11 cellular contexts compared by ENCODE assay signal in genomic region chr5:176744584-176744965, GRCh38.
A peak's percentile ranks its signal among the peaks of the same experiment; 100 is the strongest.
DNase-seq lines count a peak whose midpoint lies in the region; ATAC-seq and TF ChIP-seq lines count a peak whose summit lies in the region.
"Had no signal": no experiment of that assay in that cellular context is flagged by ENCODE, and none has a peak within 500 bp of the region (broad histone marks: within the 10 kb centered on the region; RNA-seq: fewer than 3 reads in every experiment).

No MANE protein-coding gene starts in this region.

- no peak for ATAC-seq in naive thymus-derived CD4-positive, alpha-beta T cell
- ATAC-seq in heart left ventricle: no peak

- WGBS in SK-N-SH (ENCODE audit: low lambda C conversion rate): 83% methylated on average over 8 of the region's 8 CpGs
- no CpG with 5 or more reads among the region's 8 CpGs for WGBS in iPS DF 6.9 (ENCODE audit: insufficient coverage, insufficient read length)
- WGBS in heart left ventricle, 4 donors: 56 to 59% (median 57%) methylated on average over 8 of the region's 8 CpGs

- H3K27me3 ChIP-seq in A673 (replicated peaks; ENCODE audit: insufficient read depth, low read depth, low read length, poor library complexity): no peaks in the 10 kb centered on the region
- H3K27me3 ChIP-seq in SK-N-SH (ENCODE audit: insufficient read depth): no peaks in the 10 kb centered on the region
- H3K27me3 ChIP-seq in iPS DF 6.9 (ENCODE audit: control insufficient read depth, insufficient read depth, low read length): no peaks in the 10 kb centered on the region; the same call in 1 of the 2 replicates
- peaks cover 2 to 15% of the 10 kb centered on the region in 2 donors for H3K27me3 ChIP-seq in naive thymus-derived CD4-positive, alpha-beta T cell (ENCODE audit: control insufficient read depth in 2 of 2, insufficient read depth in 2 of 2, low read length in 2 of 2)
- H3K27me3 ChIP-seq in heart left ventricle: peaks cover 46 to 98% (median 79%) of the 10 kb centered on the region in 9 donors

- no peaks in the 10 kb centered on the region for H4K20me1 ChIP-seq in SK-N-SH (ENCODE audit: insufficient read depth)

- H3K4me2 ChIP-seq in SK-N-SH: no peak overlapping the region

- H3K4me3 ChIP-seq in A673 (ENCODE audit: low read depth, low read length, poor library complexity, severe bottlenecking): no peak overlapping the region
- H3K4me3 ChIP-seq in GM12864 (ENCODE audit: low read depth, low read length): no peak overlapping the region
- no peak overlapping the region for H3K4me3 ChIP-seq in SK-N-SH (ENCODE audit: low read depth in 2 of 2, low read length in 1 of 2)
- no peak overlapping the region for H3K4me3 ChIP-seq in iPS DF 6.9 (ENCODE audit: low read length)
- H3K4me3 ChIP-seq in naive thymus-derived CD4-positive, alpha-beta T cell (ENCODE audit: low read length): no peak overlapping the region
- H3K4me3 ChIP-seq in heart left ventricle: no peak overlapping the region
- H3K4me3 ChIP-seq: skin epidermis had no signal

- H3F3A ChIP-seq in SK-N-SH (replicated peaks; ENCODE audit: insufficient read depth): no peaks in the 10 kb centered on the region

- no TSS peak for BruUV-seq in A673 (replicated peaks; lab: Mats Ljungman, UMichigan)

- H3K27ac ChIP-seq in A673 (ENCODE audit: low read depth, low read length, poor library complexity, severe bottlenecking): no peak overlapping the region
- no peak overlapping the region for H3K27ac ChIP-seq in SK-N-SH (ENCODE audit: low read depth in 2 of 2, low read length in 1 of 2)
- no peak overlapping the region for H3K27ac ChIP-seq in iPS DF 6.9 (ENCODE audit: low read length)
- no peak overlapping the region for H3K27ac ChIP-seq in naive thymus-derived CD4-positive, alpha-beta T cell (ENCODE audit: low read depth, low read length)
- no peak overlapping the region for H3K27ac ChIP-seq in heart left ventricle
- H3K27ac ChIP-seq: RWPE1, skin epidermis had no signal

- TF ChIP-seq CTCF in A673 (conservative IDR thresholded peaks at IDR 0.05; ENCODE audit: low read depth, low read length): peak; percentile 44
- TF ChIP-seq CTCF in GM12864 (IDR thresholded peaks at IDR 0.05; ENCODE audit: low read depth, low read length, missing control alignments): peak; percentile 34
- peak; percentile 43; the same call in 1 of the 2 replicates for TF ChIP-seq CTCF in SK-N-SH (IDR thresholded peaks at IDR 0.05)
- TF ChIP-seq CTCF in heart left ventricle (IDR thresholded peaks at IDR 0.05): peak in 3 of 12 donors; percentile 8 to 13 (median 12)

- no peak overlapping the region for H3K9ac ChIP-seq in SK-N-SH

- H2AFZ ChIP-seq in SK-N-SH (ENCODE audit: low read depth): no peak overlapping the region

- no peak for TF ChIP-seq EP300 in SK-N-SH (IDR thresholded peaks at IDR 0.05; ENCODE audit: borderline replicate concordance in 1 of 2, low read depth in 1 of 2, low read length in 1 of 2)

- H3K4me1 ChIP-seq in A673 (ENCODE audit: insufficient read depth, low read length, poor library complexity, severe bottlenecking) (peaks cover 5% of the 10 kb centered on the region), SK-N-SH (ENCODE audit: control insufficient read depth in 1 of 2, insufficient read depth in 2 of 2, low read depth in 1 of 2, low read length in 1 of 2) (peaks cover 0 to 20% of the 10 kb centered on the region in 2 experiments; a peak in 1 of 4 replicates), iPS DF 6.9 (ENCODE audit: control insufficient read depth, insufficient read depth, low read length) (peaks cover 16% of the 10 kb centered on the region), heart left ventricle (peaks cover 0 to 17% (median 5%) of the 10 kb centered on the region in 12 donors)
- H3K4me1 ChIP-seq in naive thymus-derived CD4-positive, alpha-beta T cell (ENCODE audit: control insufficient read depth in 2 of 2, insufficient read depth in 2 of 2, low read length in 2 of 2): peaks cover 7 to 19% of the 10 kb centered on the region in 2 donors

- no peaks in the 10 kb centered on the region for H3K36me3 ChIP-seq in A673 (ENCODE audit: insufficient read depth, low read length, poor library complexity, severe bottlenecking)
- no peaks in the 10 kb centered on the region for H3K36me3 ChIP-seq in SK-N-SH (replicated peaks in 1 of 2; ENCODE audit: control insufficient read depth in 1 of 2, insufficient read depth in 2 of 2, low read length in 1 of 2)
- no peaks in the 10 kb centered on the region for H3K36me3 ChIP-seq in iPS DF 6.9 (ENCODE audit: control insufficient read depth, insufficient read depth, low read length)
- H3K36me3 ChIP-seq in naive thymus-derived CD4-positive, alpha-beta T cell (ENCODE audit: control insufficient read depth in 2 of 3, insufficient read depth in 3 of 3, low read length in 3 of 3): no peaks in the 10 kb centered on the region
- no peaks in the 10 kb centered on the region for H3K36me3 ChIP-seq in heart left ventricle

- TF ChIP-seq POLR2A in heart left ventricle (IDR thresholded peaks at IDR 0.05): no peak

- H3K36me3 Mint-ChIP-seq in naive thymus-derived CD4-positive, alpha-beta T cell: peaks cover 0 to 3% (median 0%) of the 10 kb centered on the region in 5 donors

- CTCF ChIA-PET in A673 (lab: Charles Lee) (no interaction called here), SK-N-SH (lab: Yijun Ruan, JAX) (interaction anchor here (0.6 to 2.3 kb wide), 10 partner anchors 12 to 281 kb away, joined by 3 to 16 read pairs (median 4); no protein-coding TSS in a partner anchor)
- CTCF ChIA-PET in naive thymus-derived CD4-positive, alpha-beta T cell (lab: Charles Lee): interaction anchor here (0.9 kb wide), 1 partner anchor 84 kb away, joined by 4 read pairs; no protein-coding TSS in a partner anchor

- peak; percentile 43 for TF ChIP-seq RAD21 in SK-N-SH (IDR thresholded peaks at IDR 0.05; ENCODE audit: low read length)

- POLR2A ChIA-PET in A673 (lab: Charles Lee; ENCODE audit: low non-redundant PET) (no interaction called here), SK-N-SH (lab: Yijun Ruan, JAX) (no interaction called here)
- POLR2A ChIA-PET in naive thymus-derived CD4-positive, alpha-beta T cell (lab: Charles Lee): no interaction called here

- H3K79me2 ChIP-seq in SK-N-SH (ENCODE audit: insufficient read depth): no peaks in the 10 kb centered on the region

- H3K27ac Mint-ChIP-seq in naive thymus-derived CD4-positive, alpha-beta T cell: no peak overlapping the region

- H3K9me3 ChIP-seq in A673 (ENCODE audit: low read depth, low read length, poor library complexity, severe bottlenecking) (no peaks in the 10 kb centered on the region), SK-N-SH (no peaks in the 10 kb centered on the region), iPS DF 6.9 (ENCODE audit: control insufficient read depth, insufficient read depth, low read length) (no peaks in the 10 kb centered on the region), heart left ventricle (no peaks in the 10 kb centered on the region)
- no peaks in the 10 kb centered on the region for H3K9me3 ChIP-seq in naive thymus-derived CD4-positive, alpha-beta T cell (ENCODE audit: control insufficient read depth in 2 of 3, low read length in 3 of 3)

- intact Hi-C loops in A673 (cut with micrococcal nuclease; ENCODE audit: unreplicated experiment): no loop called here
- intact Hi-C loops in naive thymus-derived CD4-positive, alpha-beta T cell (cut with micrococcal nuclease): loop anchor here in 1 of 2 donors (10.0 kb wide), 1 partner anchor 80 kb away; no protein-coding TSS in a partner anchor
- intact Hi-C loops in heart left ventricle (cut with DNase I): no loop called here

- peaks cover 0 to 2% (median 0%) of the 10 kb centered on the region in 11 donors for H3K9me3 Mint-ChIP-seq in naive thymus-derived CD4-positive, alpha-beta T cell

- H3K9me2 ChIP-seq in SK-N-SH: no peaks in the 10 kb centered on the region

- peaks cover 48 to 73% (median 63%) of the 10 kb centered on the region in 5 donors for H3K27me3 Mint-ChIP-seq in naive thymus-derived CD4-positive, alpha-beta T cell

- no peak for DNase-seq in A673 (ENCODE audit: low spot score)
- no peak for DNase-seq in GM12864 (ENCODE audit: low read depth)
- DNase-seq in SK-N-SH: peak; percentile 50
- DNase-seq in iPS DF 6.9 (ENCODE audit: low read depth, low spot score): peak; percentile 43
- no peak for DNase-seq in naive thymus-derived CD4-positive, alpha-beta T cell
- DNase-seq in heart left ventricle: no peak
- DNase-seq in H4 (ENCODE audit: low spot score): no peak
- DNase-seq in AG08395 (ENCODE audit: low spot score): no peak
- DNase-seq: stimulated activated naive CD4-positive, alpha-beta T cell had no signal

- peak overlapping the region in 5 of 10 donors; percentile 36 to 60 (median 40) for H3K4me3 Mint-ChIP-seq in naive thymus-derived CD4-positive, alpha-beta T cell

- peaks cover 14 to 43% (median 32%) of the 10 kb centered on the region in 7 donors for H3K4me1 Mint-ChIP-seq in naive thymus-derived CD4-positive, alpha-beta T cell

TF ChIP-seq in SK-N-SH, 30 proteins besides CTCF, POLR2A, EP300 and RAD21 (continues in another document):
- TF ChIP-seq RXRA (IDR thresholded peaks at IDR 0.05; ENCODE audit: borderline replicate concordance, low read depth) (no peak), FOSL2 (IDR thresholded peaks at IDR 0.05; ENCODE audit: borderline replicate concordance, low read depth) (no peak), MXI1 (IDR thresholded peaks at IDR 0.05; ENCODE audit: low read depth, low read length) (no peak)
- TF ChIP-seq, protein P1, sequence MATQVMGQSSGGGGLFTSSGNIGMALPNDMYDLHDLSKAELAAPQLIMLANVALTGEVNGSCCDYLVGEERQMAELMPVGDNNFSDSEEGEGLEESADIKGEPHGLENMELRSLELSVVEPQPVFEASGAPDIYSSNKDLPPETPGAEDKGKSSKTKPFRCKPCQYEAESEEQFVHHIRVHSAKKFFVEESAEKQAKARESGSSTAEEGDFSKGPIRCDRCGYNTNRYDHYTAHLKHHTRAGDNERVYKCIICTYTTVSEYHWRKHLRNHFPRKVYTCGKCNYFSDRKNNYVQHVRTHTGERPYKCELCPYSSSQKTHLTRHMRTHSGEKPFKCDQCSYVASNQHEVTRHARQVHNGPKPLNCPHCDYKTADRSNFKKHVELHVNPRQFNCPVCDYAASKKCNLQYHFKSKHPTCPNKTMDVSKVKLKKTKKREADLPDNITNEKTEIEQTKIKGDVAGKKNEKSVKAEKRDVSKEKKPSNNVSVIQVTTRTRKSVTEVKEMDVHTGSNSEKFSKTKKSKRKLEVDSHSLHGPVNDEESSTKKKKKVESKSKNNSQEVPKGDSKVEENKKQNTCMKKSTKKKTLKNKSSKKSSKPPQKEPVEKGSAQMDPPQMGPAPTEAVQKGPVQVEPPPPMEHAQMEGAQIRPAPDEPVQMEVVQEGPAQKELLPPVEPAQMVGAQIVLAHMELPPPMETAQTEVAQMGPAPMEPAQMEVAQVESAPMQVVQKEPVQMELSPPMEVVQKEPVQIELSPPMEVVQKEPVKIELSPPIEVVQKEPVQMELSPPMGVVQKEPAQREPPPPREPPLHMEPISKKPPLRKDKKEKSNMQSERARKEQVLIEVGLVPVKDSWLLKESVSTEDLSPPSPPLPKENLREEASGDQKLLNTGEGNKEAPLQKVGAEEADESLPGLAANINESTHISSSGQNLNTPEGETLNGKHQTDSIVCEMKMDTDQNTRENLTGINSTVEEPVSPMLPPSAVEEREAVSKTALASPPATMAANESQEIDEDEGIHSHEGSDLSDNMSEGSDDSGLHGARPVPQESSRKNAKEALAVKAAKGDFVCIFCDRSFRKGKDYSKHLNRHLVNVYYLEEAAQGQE (IDR thresholded peaks at IDR 0.05; ENCODE audit: low read depth, low read length): no peak

Comparison
In these comparisons a context has a peak if more than half of its experiments do, and no peak if none do; other contexts are left out.
1. DNase-seq: peak in SK-N-SH (single experiment) and iPS DF 6.9 (single experiment); none in A673 (single experiment), GM12864 (single experiment), naive thymus-derived CD4-positive, alpha-beta T cell (0 of 9), heart left ventricle (0 of 5), H4 (single experiment) and AG08395 (single experiment).